1 cellular context compared by ENCODE assay signal in the genomic region with DNA sequence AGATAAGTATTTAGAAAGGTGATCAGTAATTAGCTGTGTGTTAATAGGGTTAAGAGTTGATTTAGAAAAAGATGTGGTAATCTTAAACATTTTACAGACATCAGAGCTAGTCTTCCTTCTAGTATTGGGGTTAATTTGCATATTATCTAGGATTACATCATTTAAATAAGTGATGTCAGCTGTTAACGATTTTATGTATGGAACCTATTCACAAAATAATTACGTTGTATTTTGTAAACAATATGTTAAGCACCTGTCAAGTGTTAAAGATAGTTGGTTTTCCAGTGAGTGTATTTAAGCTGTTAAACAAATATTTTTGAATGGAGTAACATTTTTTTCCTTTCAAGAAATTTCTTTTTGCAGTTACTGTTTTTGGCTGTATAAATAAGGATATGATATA.
TF ChIP-seq lines count a peak whose summit lies in the region.

No MANE protein-coding gene starts in this region.

TF ChIP-seq in HEK293, 187 proteins besides CTCF, POLR2A, EP300 and RAD21 (continued from another document and continues in another):
- TF ChIP-seq ZBTB49 (tag by site-specific recombination; IDR thresholded peaks at IDR 0.05; ENCODE audit: low read depth) (no peak), ZNF560 (tag by site-specific recombination; IDR thresholded peaks at IDR 0.05; ENCODE audit: borderline replicate concordance) (no peak), TCF7L2 (IDR thresholded peaks at IDR 0.05; ENCODE audit: borderline replicate concordance, low read depth, low read length) (no peak), ZNF266 (tag by site-specific recombination; IDR thresholded peaks at IDR 0.05; ENCODE audit: low read depth) (no peak), ZNF148 (tag by site-specific recombination; IDR thresholded peaks at IDR 0.05; ENCODE audit: borderline replicate concordance) (no peak), MYNN (tag by site-specific recombination; IDR thresholded peaks at IDR 0.05; ENCODE audit: borderline replicate concordance) (no peak), ZNF280C (tag by site-specific recombination; IDR thresholded peaks at IDR 0.05) (no peak), ZNF501 (tag by site-specific recombination; IDR thresholded peaks at IDR 0.05) (no peak), ZSCAN18 (tag by site-specific recombination; IDR thresholded peaks at IDR 0.05) (no peak), ZNF23 (tag by site-specific recombination; IDR thresholded peaks at IDR 0.05; ENCODE audit: borderline replicate concordance) (no peak), YY2 (tag by site-specific recombination; IDR thresholded peaks at IDR 0.05) (no peak), ATF2 (tag by site-specific recombination; IDR thresholded peaks at IDR 0.05; ENCODE audit: low read depth) (peak; percentile 99), ZNF785 (tag by site-specific recombination; IDR thresholded peaks at IDR 0.05) (no peak), MZF1 (tag by site-specific recombination; IDR thresholded peaks at IDR 0.05; ENCODE audit: borderline replicate concordance) (no peak), ZNF140 (tag by site-specific recombination; IDR thresholded peaks at IDR 0.05) (no peak), ZNF416 (tag by site-specific recombination; IDR thresholded peaks at IDR 0.05) (no peak), ZNF133 (tag by site-specific recombination; IDR thresholded peaks at IDR 0.05) (no peak), ZNF830 (tag by site-specific recombination; IDR thresholded peaks at IDR 0.05; ENCODE audit: low read depth) (no peak), EGR2 (tag by site-specific recombination; IDR thresholded peaks at IDR 0.05; ENCODE audit: low read depth) (no peak), ZNF157 (tag by site-specific recombination; IDR thresholded peaks at IDR 0.05) (no peak), ZNF701 (tag by site-specific recombination; IDR thresholded peaks at IDR 0.05) (no peak), ZNF544 (tag by site-specific recombination; IDR thresholded peaks at IDR 0.05) (no peak), ZNF302 (tag by site-specific recombination; IDR thresholded peaks at IDR 0.05; ENCODE audit: low read depth) (no peak), REPIN1 (tag by site-specific recombination; IDR thresholded peaks at IDR 0.05; ENCODE audit: low read depth) (no peak), ZNF202 (tag by site-specific recombination; IDR thresholded peaks at IDR 0.05; ENCODE audit: borderline replicate concordance) (no peak), ZNF433 (tag by site-specific recombination; IDR thresholded peaks at IDR 0.05; ENCODE audit: low read depth) (no peak), ZBTB48 (tag by site-specific recombination; IDR thresholded peaks at IDR 0.05) (no peak), ZXDB (tag by site-specific recombination; IDR thresholded peaks at IDR 0.05) (0 out of 2 replicates have a peak, but pooled peaks have one; percentile 41), ZNF645 (tag by site-specific recombination; IDR thresholded peaks at IDR 0.05) (no peak), ZNF792 (tag by site-specific recombination; IDR thresholded peaks at IDR 0.05) (no peak), ZNF677 (tag by site-specific recombination; IDR thresholded peaks at IDR 0.05) (no peak)
- TF ChIP-seq, protein P1, sequence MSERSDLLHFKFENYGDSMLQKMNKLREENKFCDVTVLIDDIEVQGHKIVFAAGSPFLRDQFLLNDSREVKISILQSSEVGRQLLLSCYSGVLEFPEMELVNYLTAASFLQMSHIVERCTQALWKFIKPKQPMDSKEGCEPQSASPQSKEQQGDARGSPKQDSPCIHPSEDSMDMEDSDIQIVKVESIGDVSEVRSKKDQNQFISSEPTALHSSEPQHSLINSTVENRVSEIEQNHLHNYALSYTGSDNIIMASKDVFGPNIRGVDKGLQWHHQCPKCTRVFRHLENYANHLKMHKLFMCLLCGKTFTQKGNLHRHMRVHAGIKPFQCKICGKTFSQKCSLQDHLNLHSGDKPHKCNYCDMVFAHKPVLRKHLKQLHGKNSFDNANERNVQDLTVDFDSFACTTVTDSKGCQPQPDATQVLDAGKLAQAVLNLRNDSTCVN (tag by site-specific recombination; optimal IDR thresholded peaks at IDR 0.05): no peak
- TF ChIP-seq, protein P2, sequence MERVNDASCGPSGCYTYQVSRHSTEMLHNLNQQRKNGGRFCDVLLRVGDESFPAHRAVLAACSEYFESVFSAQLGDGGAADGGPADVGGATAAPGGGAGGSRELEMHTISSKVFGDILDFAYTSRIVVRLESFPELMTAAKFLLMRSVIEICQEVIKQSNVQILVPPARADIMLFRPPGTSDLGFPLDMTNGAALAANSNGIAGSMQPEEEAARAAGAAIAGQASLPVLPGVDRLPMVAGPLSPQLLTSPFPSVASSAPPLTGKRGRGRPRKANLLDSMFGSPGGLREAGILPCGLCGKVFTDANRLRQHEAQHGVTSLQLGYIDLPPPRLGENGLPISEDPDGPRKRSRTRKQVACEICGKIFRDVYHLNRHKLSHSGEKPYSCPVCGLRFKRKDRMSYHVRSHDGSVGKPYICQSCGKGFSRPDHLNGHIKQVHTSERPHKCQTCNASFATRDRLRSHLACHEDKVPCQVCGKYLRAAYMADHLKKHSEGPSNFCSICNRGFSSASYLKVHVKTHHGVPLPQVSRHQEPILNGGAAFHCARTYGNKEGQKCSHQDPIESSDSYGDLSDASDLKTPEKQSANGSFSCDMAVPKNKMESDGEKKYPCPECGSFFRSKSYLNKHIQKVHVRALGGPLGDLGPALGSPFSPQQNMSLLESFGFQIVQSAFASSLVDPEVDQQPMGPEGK (tag by site-specific recombination; IDR thresholded peaks at IDR 0.05): no peak
- TF ChIP-seq, protein P3, sequence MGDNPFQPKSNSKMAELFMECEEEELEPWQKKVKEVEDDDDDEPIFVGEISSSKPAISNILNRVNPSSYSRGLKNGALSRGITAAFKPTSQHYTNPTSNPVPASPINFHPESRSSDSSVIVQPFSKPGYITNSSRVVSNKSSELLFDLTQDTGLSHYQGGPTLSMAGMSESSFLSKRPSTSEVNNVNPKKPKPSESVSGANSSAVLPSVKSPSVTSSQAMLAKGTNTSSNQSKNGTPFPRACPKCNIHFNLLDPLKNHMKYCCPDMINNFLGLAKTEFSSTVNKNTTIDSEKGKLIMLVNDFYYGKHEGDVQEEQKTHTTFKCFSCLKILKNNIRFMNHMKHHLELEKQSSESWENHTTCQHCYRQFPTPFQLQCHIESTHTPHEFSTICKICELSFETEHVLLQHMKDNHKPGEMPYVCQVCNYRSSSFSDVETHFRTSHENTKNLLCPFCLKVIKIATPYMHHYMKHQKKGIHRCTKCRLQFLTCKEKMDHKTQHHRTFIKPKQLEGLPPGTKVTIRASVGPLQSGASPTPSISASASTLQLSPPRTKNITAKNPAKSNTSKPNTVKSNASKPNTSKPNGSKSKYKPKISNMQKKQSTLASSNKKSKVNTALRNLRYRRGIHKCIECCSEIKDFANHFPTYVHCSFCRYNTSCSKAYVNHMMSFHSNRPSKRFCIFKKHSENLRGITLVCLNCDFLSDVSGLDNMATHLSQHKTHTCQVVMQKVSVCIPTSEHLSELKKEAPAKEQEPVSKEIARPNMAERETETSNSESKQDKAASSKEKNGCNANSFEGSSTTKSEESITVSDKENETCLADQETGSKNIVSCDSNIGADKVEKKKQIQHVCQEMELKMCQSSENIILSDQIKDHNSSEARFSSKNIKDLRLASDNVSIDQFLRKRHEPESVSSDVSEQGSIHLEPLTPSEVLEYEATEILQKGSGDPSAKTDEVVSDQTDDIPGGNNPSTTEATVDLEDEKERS (tag by site-specific recombination; IDR thresholded peaks at IDR 0.05): no peak
- TF ChIP-seq, protein P4, sequence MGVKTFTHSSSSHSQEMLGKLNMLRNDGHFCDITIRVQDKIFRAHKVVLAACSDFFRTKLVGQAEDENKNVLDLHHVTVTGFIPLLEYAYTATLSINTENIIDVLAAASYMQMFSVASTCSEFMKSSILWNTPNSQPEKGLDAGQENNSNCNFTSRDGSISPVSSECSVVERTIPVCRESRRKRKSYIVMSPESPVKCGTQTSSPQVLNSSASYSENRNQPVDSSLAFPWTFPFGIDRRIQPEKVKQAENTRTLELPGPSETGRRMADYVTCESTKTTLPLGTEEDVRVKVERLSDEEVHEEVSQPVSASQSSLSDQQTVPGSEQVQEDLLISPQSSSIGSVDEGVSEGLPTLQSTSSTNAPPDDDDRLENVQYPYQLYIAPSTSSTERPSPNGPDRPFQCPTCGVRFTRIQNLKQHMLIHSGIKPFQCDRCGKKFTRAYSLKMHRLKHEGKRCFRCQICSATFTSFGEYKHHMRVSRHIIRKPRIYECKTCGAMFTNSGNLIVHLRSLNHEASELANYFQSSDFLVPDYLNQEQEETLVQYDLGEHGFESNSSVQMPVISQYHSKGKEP (tag by site-specific recombination; IDR thresholded peaks at IDR 0.05): no peak
